19 cellular contexts compared by ENCODE assay signal in genomic region chr15:41104234-41104633, GRCh38. TPM values are rescaled to one million over a fixed set of nuclear protein-coding genes. Genes with fewer than 3 reads are reported as not detected.
DNase-seq lines count a peak whose midpoint lies in the region; ATAC-seq and TF ChIP-seq lines count a peak whose summit lies in the region.
"Had no signal": no experiment of that assay in that cellular context is flagged by ENCODE, and none has a peak within 500 bp of the region (broad histone marks: within the 10 kb centered on the region; RNA-seq: fewer than 3 reads in every experiment).

No MANE protein-coding gene starts in this region.

- CTCF ChIA-PET in SK-N-SH (lab: Yijun Ruan, JAX) = interaction anchor here (1.9 kb wide), 1 partner anchor 201 kb away, joined by 6 read pairs; no protein-coding TSS in a partner anchor

- ATAC-seq in gastrocnemius medialis = peak in 1 of 2 donors; percentile 26
- no peak for ATAC-seq in activated CD4-positive, CD25-positive, alpha-beta regulatory T cell treated with anti-CD3 and anti-CD28 coated beads, Interleukin-2, amount 50 U/mL, for 24 hours
- ATAC-seq: activated T-helper 17 cell treated with anti-CD3 and anti-CD28 coated beads, Interleukin-2, amount 50 U/mL, for 72 hours; effector memory CD8-positive, alpha-beta T cell had no signal

- H3K4me3 ChIP-seq in SK-N-SH (ENCODE audit: low read depth in 2 of 2, low read length in 1 of 2) (no peak overlapping the region), fibroblast of lung (replicated peaks in 1 of 4; ENCODE audit: control extremely low read depth in 1 of 4, insufficient read depth in 1 of 4, low read depth in 3 of 4, low read length in 4 of 4) (no peak overlapping the region), gastrocnemius medialis (no peak overlapping the region)
- H3K4me3 ChIP-seq: ascending aorta, lung, spleen, suprapubic skin had no signal

- no peak for TF ChIP-seq EP300 in SK-N-SH (IDR thresholded peaks at IDR 0.05; ENCODE audit: borderline replicate concordance in 1 of 2, low read depth in 1 of 2, low read length in 1 of 2)

- POLR2A ChIA-PET in SK-N-SH (lab: Yijun Ruan, JAX) = no interaction called here

- intact Hi-C loops in gastrocnemius medialis (cut with DNase I; ENCODE audit: low total_unique reads) = no loop called here

- in situ Hi-C loops in gastrocnemius medialis (cut with MboI; ENCODE audit: low sequenced_read_pairs in 4 of 4) = loop anchor here in 1 of 4 donors (25.0 kb wide), 1 partner anchor 233 kb away; the partner anchor contains the start of genes NUSAP1 and OIP5

- TF ChIP-seq CTCF in SK-N-SH (IDR thresholded peaks at IDR 0.05) = no peak
- TF ChIP-seq CTCF in fibroblast of lung (conservative IDR thresholded peaks at IDR 0.05 in 1 of 2, IDR thresholded peaks at IDR 0.05 in 1 of 2; ENCODE audit: low read depth in 1 of 2, low read length in 2 of 2) = no peak
- TF ChIP-seq CTCF in gastrocnemius medialis (IDR thresholded peaks at IDR 0.05 in 4 of 5, conservative IDR thresholded peaks at IDR 0.05 in 1 of 5) = no peak

- H3K79me2 ChIP-seq in SK-N-SH (ENCODE audit: insufficient read depth) (peaks cover 91% of the 10 kb centered on the region), fibroblast of lung (ENCODE audit: control insufficient read depth, insufficient read depth, low read length) (peaks cover 65% of the 10 kb centered on the region)

- TF ChIP-seq POLR2A in gastrocnemius medialis (IDR thresholded peaks at IDR 0.05) = no peak

- H3K4me2 ChIP-seq in SK-N-SH (peak overlapping the region; percentile 26; the same call in 1 of the 2 replicates), fibroblast of lung (ENCODE audit: extremely low read depth, insufficient read depth, low read length) (no peak overlapping the region)

- H2AFZ ChIP-seq in SK-N-SH (ENCODE audit: low read depth) = no peak overlapping the region
- no peak overlapping the region for H2AFZ ChIP-seq in fibroblast of lung (ENCODE audit: low read length)

- no peaks in the 10 kb centered on the region for H3K9me3 ChIP-seq in SK-N-SH
- H3K9me3 ChIP-seq in fibroblast of lung (ENCODE audit: control insufficient read depth, insufficient read depth, low read depth, low read length) = no peaks in the 10 kb centered on the region
- no peaks in the 10 kb centered on the region for H3K9me3 ChIP-seq in gastrocnemius medialis
- H3K9me3 ChIP-seq: ascending aorta, spleen, suprapubic skin had no signal

- no peak overlapping the region for H3K9ac ChIP-seq in SK-N-SH
- no peak overlapping the region for H3K9ac ChIP-seq in fibroblast of lung (ENCODE audit: insufficient read depth, low read length)

- H3K27me3 ChIP-seq in SK-N-SH (ENCODE audit: insufficient read depth) (no peaks in the 10 kb centered on the region), fibroblast of lung (ENCODE audit: control insufficient read depth, insufficient read depth, low read length) (no peaks in the 10 kb centered on the region), gastrocnemius medialis (no peaks in the 10 kb centered on the region)
- H3K27me3 ChIP-seq: ascending aorta, spleen, suprapubic skin had no signal

- H3K4me1 ChIP-seq in SK-N-SH (ENCODE audit: control insufficient read depth in 1 of 2, insufficient read depth in 2 of 2, low read depth in 1 of 2, low read length in 1 of 2) = peaks cover 0 to 19% of the 10 kb centered on the region in 2 experiments; a peak in 2 of 4 replicates
- H3K4me1 ChIP-seq in fibroblast of lung (ENCODE audit: control insufficient read depth, extremely low read depth, insufficient read depth, low read length) = peaks cover 2% of the 10 kb centered on the region
- peaks cover 15 to 22% of the 10 kb centered on the region in 2 donors for H3K4me1 ChIP-seq in gastrocnemius medialis
- H3K4me1 ChIP-seq: ascending aorta, suprapubic skin had no signal

- 76% methylated on average over 2 of the region's 2 CpGs for WGBS in SK-N-SH (ENCODE audit: low lambda C conversion rate)

- no peak for TF ChIP-seq RAD21 in SK-N-SH (IDR thresholded peaks at IDR 0.05; ENCODE audit: low read length)

- H3F3A ChIP-seq in SK-N-SH (replicated peaks; ENCODE audit: insufficient read depth) = peaks cover 19% of the 10 kb centered on the region

- H3K9me2 ChIP-seq in SK-N-SH = no peaks in the 10 kb centered on the region

- H3K27ac ChIP-seq in SK-N-SH (ENCODE audit: low read depth in 2 of 2, low read length in 1 of 2) (peak overlapping the region in 1 of 2 experiments; percentile 70; a peak in 2 of 4 replicates), fibroblast of lung (ENCODE audit: insufficient read depth, low read length) (no peak overlapping the region), gastrocnemius medialis (peak overlapping the region in 3 of 4 donors; percentile 1 to 67 (median 29))
- H3K27ac ChIP-seq: ascending aorta, spleen, suprapubic skin had no signal

- DNase-seq in NCI-H1092 treated with DMSO at 0.1 percent for 48 hours (lab: John Stamatoyannopoulos, UW) (peak; percentile 0), NCI-H1092 (lab: John Stamatoyannopoulos, UW) (no peak), SK-N-SH (no peak), fibroblast of lung (ENCODE audit: low read depth in 2 of 2) (peak; percentile 80 to 82), gastrocnemius medialis (no peak), HUDEP-2 (lab: John Stamatoyannopoulos, UW; ENCODE audit: unreplicated experiment in 76 of 76) (no peak), cortex of kidney (lab: John Stamatoyannopoulos, UW) (no peak)
- DNase-seq: 8988T; activated CD4-positive, alpha-beta memory T cell treated with anti-CD3 and anti-CD28 coated beads, Interleukin-2, amount 10 ng/mL, durations not matched to agents 7 days and 5 days; effector memory CD8-positive, alpha-beta T cell; NCI-H1048; NCI-H69; SHP77; spleen had no signal

- peaks cover 0 to 15% of the 10 kb centered on the region in 2 experiments for H3K36me3 ChIP-seq in SK-N-SH (replicated peaks in 1 of 2; ENCODE audit: control insufficient read depth in 1 of 2, insufficient read depth in 2 of 2, low read length in 1 of 2)
- peaks cover 3% of the 10 kb centered on the region for H3K36me3 ChIP-seq in fibroblast of lung (ENCODE audit: control insufficient read depth, insufficient read depth, low read length)
- no peaks in the 10 kb centered on the region for H3K36me3 ChIP-seq in gastrocnemius medialis
- H3K36me3 ChIP-seq: suprapubic skin had no signal

- H4K20me1 ChIP-seq in SK-N-SH (ENCODE audit: insufficient read depth) (peaks cover 50% of the 10 kb centered on the region), fibroblast of lung (ENCODE audit: control insufficient read depth, extremely low read depth, insufficient read depth, low read length) (no peaks in the 10 kb centered on the region)

TF ChIP-seq in SK-N-SH, 30 proteins besides CTCF, POLR2A, EP300 and RAD21:
- TF ChIP-seq TCF12 (IDR thresholded peaks at IDR 0.05) = peak; percentile 17; the same call in 1 of the 2 replicates
- TF ChIP-seq, protein P1, sequence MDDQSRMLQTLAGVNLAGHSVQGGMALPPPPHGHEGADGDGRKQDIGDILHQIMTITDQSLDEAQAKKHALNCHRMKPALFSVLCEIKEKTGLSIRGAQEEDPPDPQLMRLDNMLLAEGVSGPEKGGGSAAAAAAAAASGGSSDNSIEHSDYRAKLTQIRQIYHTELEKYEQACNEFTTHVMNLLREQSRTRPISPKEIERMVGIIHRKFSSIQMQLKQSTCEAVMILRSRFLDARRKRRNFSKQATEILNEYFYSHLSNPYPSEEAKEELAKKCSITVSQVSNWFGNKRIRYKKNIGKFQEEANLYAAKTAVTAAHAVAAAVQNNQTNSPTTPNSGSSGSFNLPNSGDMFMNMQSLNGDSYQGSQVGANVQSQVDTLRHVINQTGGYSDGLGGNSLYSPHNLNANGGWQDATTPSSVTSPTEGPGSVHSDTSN (IDR thresholded peaks at IDR 0.05) = peak; percentile 44; the same call in 1 of the 2 replicates
- peak; percentile 30; the same call in 1 of the 2 replicates for TF ChIP-seq JUND (IDR thresholded peaks at IDR 0.05)
- peak; percentile 71; the same call in 1 of the 2 replicates for TF ChIP-seq NFIC (IDR thresholded peaks at IDR 0.05; ENCODE audit: borderline replicate concordance)
- no peak for TF ChIP-seq NRF1 (IDR thresholded peaks at IDR 0.05; ENCODE audit: low read depth, low read length)
- TF ChIP-seq FOSL2 (IDR thresholded peaks at IDR 0.05; ENCODE audit: borderline replicate concordance, low read depth) = peak; percentile 34; the same call in 1 of the 2 replicates

RNA-seq across cellular contexts. Expression of gene INO80, which starts 11.8 kb away (rescaled TPM):
- polyA plus RNA-seq in SK-N-SH (2012; rRNA removed) (4.6 and 5.2 TPM in 2 replicates), fibroblast of lung (5.7 and 6.0 TPM in 2 replicates)
- 4.8 and 7.3 TPM in 2 replicates for polyA plus RNA-seq in SK-N-SH (2012; cell fraction: cytosol; rRNA removed)
- polyA plus RNA-seq in SK-N-SH (2012; cell fraction: nucleus; rRNA removed) = 11.5 and 12.7 TPM in 2 replicates
- total RNA-seq in fibroblast of lung (22.3 and 34.0 TPM in 2 replicates), gastrocnemius medialis (10 to 100 TPM; 25.5 to 33.0 (median 27.8) TPM)
- polyA plus RNA-seq in fibroblast of lung (2012) = 11.1 and 13.7 TPM in 2 replicates
- polyA minus RNA-seq in fibroblast of lung (ENCODE audit: low replicate concordance) = 31.0 and 47.9 TPM in 2 replicates

Comparison
In these comparisons a context has a peak if more than half of its experiments do, and no peak if none do; other contexts are left out.
1. DNase-seq: peak in NCI-H1092 treated with DMSO at 0.1 percent for 48 hours (single experiment) and fibroblast of lung (2 of 2); none in NCI-H1092 (single experiment), SK-N-SH (single experiment), gastrocnemius medialis (0 of 2), HUDEP-2 (0 of 76) and cortex of kidney (single experiment).